1 cellular context compared by ENCODE assay signal in genomic region chr10:122475581-122475980, GRCh38.
TF ChIP-seq lines count a peak whose summit lies in the region.

No MANE protein-coding gene starts in this region.

TF ChIP-seq in GM23338, 12 proteins besides CTCF, POLR2A, EP300 and RAD21 (continued from another document):
- TF ChIP-seq ZNF462 (CRISPR knock-in tag; IDR thresholded peaks at IDR 0.05) (no peak), REST (IDR thresholded peaks at IDR 0.05; ENCODE audit: unreplicated experiment) (no peak), EZH2phosphoT487 (IDR thresholded peaks at IDR 0.05; ENCODE audit: unreplicated experiment) (no peak), STAT1 (IDR thresholded peaks at IDR 0.05; ENCODE audit: unreplicated experiment) (no peak), ZNF331 (CRISPR knock-in tag; IDR thresholded peaks at IDR 0.05; ENCODE audit: low read depth) (no peak)
TF ChIP-seq in GM23338: peak in this region for 0.
